ENCODE assay signal across 22 cellular contexts in genomic region chr10:60898372-60898771, GRCh38. TPM values are rescaled to one million over a fixed set of nuclear protein-coding genes. Genes with fewer than 3 reads are reported as not detected.
DNase-seq lines count a peak whose midpoint lies in the region; ATAC-seq, FAIRE-seq and TF ChIP-seq lines count a peak whose summit lies in the region.
"Had no signal": no experiment of that assay in that cellular context is flagged by ENCODE, and none has a peak within 500 bp of the region (broad histone marks: within the 10 kb centered on the region; RNA-seq: fewer than 3 reads in every experiment).

No MANE protein-coding gene starts in this region.

- no peak overlapping the region for H2AK5ac ChIP-seq in mesenchymal stem cell (ENCODE audit: low read length, severe bottlenecking)

- DNase-seq in amniotic epithelial cell (ENCODE audit: low read depth) (peak; percentile 31), mesenchymal stem cell (no peak), psoas muscle (no peak), urothelium cell line (ENCODE audit: low spot score) (no peak), SW 1271 (lab: John Stamatoyannopoulos, UW) (no peak), H4 (ENCODE audit: low spot score) (no peak), NCI-H1105 (lab: John Stamatoyannopoulos, UW) (no peak)
- DNase-seq: CD8-positive, alpha-beta T cell; COR-L47; DMS153; DMS79 treated with DMSO at 0.1 percent for 48 hours; EL; HCEC 1CT; HFFc6 had no signal

- peaks cover 0 to 4% of the 10 kb centered on the region in 2 experiments for H3K36me3 ChIP-seq in mesenchymal stem cell (ENCODE audit: control insufficient read depth in 1 of 2, insufficient read depth in 2 of 2, low read depth in 1 of 2, low read length in 2 of 2)
- peaks cover 0 to 15% of the 10 kb centered on the region in 2 donors for H3K36me3 ChIP-seq in psoas muscle (ENCODE audit: insufficient read depth in 1 of 2, low read depth in 1 of 2)

- no peak overlapping the region for H2BK120ac ChIP-seq in mesenchymal stem cell (ENCODE audit: low read depth, low read length)

- no peak overlapping the region for H2BK12ac ChIP-seq in mesenchymal stem cell (ENCODE audit: low read length in 2 of 2)

- H3K27ac ChIP-seq in mesenchymal stem cell (ENCODE audit: low read length, poor library complexity, severe bottlenecking) (peak overlapping the region; percentile 77), psoas muscle (peak overlapping the region; percentile 83)
- H3K27ac ChIP-seq: A549, HL-60 had no signal

- 80% methylated on average over 4 of the region's 4 CpGs for WGBS in mesenchymal stem cell
- 54 to 69% (median 56%) methylated on average over 4 of the region's 4 CpGs for WGBS in psoas muscle, 3 donors

- H2BK5ac ChIP-seq in mesenchymal stem cell (ENCODE audit: low read depth, low read length, poor library complexity, severe bottlenecking): no peak overlapping the region

- intact Hi-C loops in psoas muscle (cut with DNase I): no loop called here

- H3K14ac ChIP-seq in mesenchymal stem cell (ENCODE audit: low read length in 2 of 2): no peak overlapping the region

- TF ChIP-seq CTCF in psoas muscle (IDR thresholded peaks at IDR 0.05): no peak

- H3K18ac ChIP-seq in mesenchymal stem cell (ENCODE audit: low read depth in 1 of 2, low read length in 2 of 2): no peak overlapping the region

- peak; percentile 65 for FAIRE-seq in urothelium cell line (lab: Jason Lieb, UNC)
- FAIRE-seq: A549, D721Med, G401.6, GM12892, GM19239, H1 had no signal

- H3K79me1 ChIP-seq in mesenchymal stem cell (replicated peaks; ENCODE audit: low read length, poor library complexity, severe bottlenecking): peaks cover 6% of the 10 kb centered on the region

- H3K4me1 ChIP-seq in mesenchymal stem cell (ENCODE audit: control insufficient read depth, insufficient read depth, low read depth, low read length) (peaks cover 3% of the 10 kb centered on the region), psoas muscle (peaks cover 68% of the 10 kb centered on the region)

- H3K4me3 ChIP-seq in mesenchymal stem cell (ENCODE audit: insufficient read depth in 1 of 2, low read depth in 1 of 2, low read length in 2 of 2) (no peak overlapping the region), psoas muscle (no peak overlapping the region)
- H3K4me3 ChIP-seq: A549 had no signal

- no peak overlapping the region for H4K8ac ChIP-seq in mesenchymal stem cell (ENCODE audit: low read length)

- H2BK15ac ChIP-seq in mesenchymal stem cell (ENCODE audit: low read depth, poor library complexity, severe bottlenecking): no peak overlapping the region

- H3K9me3 ChIP-seq in mesenchymal stem cell (ENCODE audit: control insufficient read depth, low read length): no peaks in the 10 kb centered on the region
- H3K9me3 ChIP-seq in psoas muscle: no peaks in the 10 kb centered on the region
- H3K9me3 ChIP-seq: A549 had no signal

- no peak overlapping the region for H3K4me2 ChIP-seq in mesenchymal stem cell (ENCODE audit: low read length, poor library complexity, severe bottlenecking)
- H3K4me2 ChIP-seq: A549 had no signal

- H3K27me3 ChIP-seq in mesenchymal stem cell (ENCODE audit: control insufficient read depth in 1 of 2, insufficient read depth in 1 of 2, low read length in 2 of 2): no peaks in the 10 kb centered on the region
- no peaks in the 10 kb centered on the region for H3K27me3 ChIP-seq in psoas muscle (ENCODE audit: insufficient read depth in 3 of 3, low read length in 2 of 3)

- H4K91ac ChIP-seq in mesenchymal stem cell (ENCODE audit: low read length): no peak overlapping the region

- no peak overlapping the region for H3K9ac ChIP-seq in mesenchymal stem cell (ENCODE audit: low read length)

- H3K4ac ChIP-seq in mesenchymal stem cell (ENCODE audit: low read depth in 1 of 2, low read length in 2 of 2): no peak overlapping the region

- H2AFZ ChIP-seq in mesenchymal stem cell (ENCODE audit: low read depth, low read length): no peak overlapping the region

- no peak overlapping the region for H3K23ac ChIP-seq in mesenchymal stem cell (ENCODE audit: low read length in 2 of 2)

- ATAC-seq in psoas muscle: no peak
- ATAC-seq in HG03432 (IDR thresholded peaks at IDR 0.05; ENCODE audit: unreplicated experiment): no peak
- ATAC-seq: A549; CD8-positive, alpha-beta T cell had no signal

RNA-seq across cellular contexts. Expression of gene RHOBTB1, which starts 45.6 kb away (rescaled TPM):
- 60.2 TPM for polyA plus RNA-seq in mesenchymal stem cell (2013, experiment 1 of 2)
- 60.6 TPM for polyA plus RNA-seq in mesenchymal stem cell (2013, experiment 2 of 2)
- 10 to 100 TPM; 20.8 to 47.4 (median 30.7) TPM for total RNA-seq in psoas muscle
- polyA plus RNA-seq in psoas muscle: 10 to 100 TPM in 2 of 3 donors, 1 to 10 TPM in 1; 1.8 to 28.4 (median 13.6) TPM
- 39.8 and 41.1 TPM in 2 replicates for total RNA-seq in H4 (2014; rRNA removed; shearing (Covaris generic))
- total RNA-seq: CD8-positive, alpha-beta T cell had no signal
